In genomic region chr11:14249121-14249963, GRCh38 we compare ENCODE assay signal across 8 cellular contexts.
A peak's percentile ranks its signal among the peaks of the same experiment; 100 is the strongest.
DNase-seq lines count a peak whose midpoint lies in the region; ATAC-seq and TF ChIP-seq lines count a peak whose summit lies in the region.

No MANE protein-coding gene starts in this region.

- no peak overlapping the region for H3K27ac ChIP-seq in mesendoderm (ENCODE audit: low read depth, low read length)

- no peak overlapping the region for H3K18ac ChIP-seq in mesendoderm (ENCODE audit: low read length)

- WGBS in mesendoderm (ENCODE audit: extremely low coverage, insufficient coverage, low lambda C conversion rate), result no CpG with 5 or more reads among the region's 10 CpGs

- no peak overlapping the region for H2BK120ac ChIP-seq in mesendoderm (ENCODE audit: low read depth, low read length)

- no peaks in the 10 kb centered on the region for H3K9me3 Mint-ChIP-seq in HFFc6

- no peak overlapping the region for H2BK15ac ChIP-seq in mesendoderm (replicated peaks; ENCODE audit: low read depth)

- no peaks in the 10 kb centered on the region for H3K36me3 ChIP-seq in mesendoderm (ENCODE audit: control insufficient read depth, insufficient read depth, low read length)

- no peak overlapping the region for H3K56ac ChIP-seq in mesendoderm (ENCODE audit: low read length)

- H2AK5ac ChIP-seq in mesendoderm (ENCODE audit: low read length), result no peak overlapping the region

- no peaks in the 10 kb centered on the region for H3K27me3 ChIP-seq in mesendoderm (ENCODE audit: insufficient read depth, low read length, poor library complexity)

- H3K27ac Mint-ChIP-seq in HFFc6, result no peak overlapping the region

- no peak for ATAC-seq in HG02763 (IDR thresholded peaks at IDR 0.05; ENCODE audit: unreplicated experiment)

- H3K79me2 ChIP-seq in mesendoderm (ENCODE audit: control insufficient read depth, insufficient read depth, low read length), result no peaks in the 10 kb centered on the region

- peak; percentile 59 for DNase-seq in COR-L47 (lab: John Stamatoyannopoulos, UW)
- peak; percentile 46 for DNase-seq in HFFc6
- peak; percentile 47 for DNase-seq in NCI-H748 treated with DMSO at 0.1 percent for 48 hours (lab: John Stamatoyannopoulos, UW)
- DNase-seq in activated CD8-positive, alpha-beta memory T cell treated with anti-CD3 and anti-CD28 coated beads for 1 hour (ENCODE audit: extremely low read depth in 1 of 2, low read depth in 1 of 2), result peak; percentile 31 to 61
- DNase-seq in effector CD8-positive, alpha-beta T cell (lab: John Stamatoyannopoulos, UW), result peak; percentile 61
- DNase-seq in mesendoderm, result peak; percentile 79
- DNase-seq in stimulated activated CD8-positive, alpha-beta memory T cell treated with anti-CD3 and anti-CD28 coated beads, Interleukin-2, amount 100 ng/mL, for 1 hour (ENCODE audit: low read depth in 2 of 2), result peak; percentile 29 to 51

- no peak overlapping the region for H2BK5ac ChIP-seq in mesendoderm (ENCODE audit: low read length)

- no peaks in the 10 kb centered on the region for H3K4me1 Mint-ChIP-seq in HFFc6 (ENCODE audit: low read depth)

- H3K79me1 ChIP-seq in mesendoderm (ENCODE audit: low read length), result no peaks in the 10 kb centered on the region

- no peak overlapping the region for H3K4me3 ChIP-seq in mesendoderm (ENCODE audit: low read length)

- no peak overlapping the region for H4K5ac ChIP-seq in mesendoderm (ENCODE audit: low read length)

- no peak overlapping the region for H3K4me2 ChIP-seq in mesendoderm (ENCODE audit: low read length)

- H3K4me3 Mint-ChIP-seq in HFFc6, result no peak overlapping the region

- H3K23ac ChIP-seq in mesendoderm (ENCODE audit: low read length), result no peak overlapping the region

- H3K9ac ChIP-seq in mesendoderm (ENCODE audit: low read length), result no peak overlapping the region

- H3K4me1 ChIP-seq in mesendoderm (ENCODE audit: control insufficient read depth, low read depth, low read length), result peaks cover 2% of the 10 kb centered on the region

- H3K4ac ChIP-seq in mesendoderm (ENCODE audit: low read depth, low read length), result no peak overlapping the region

- H3K27me3 Mint-ChIP-seq in HFFc6 (ENCODE audit: insufficient read depth), result peaks cover 43% of the 10 kb centered on the region

- H4K8ac ChIP-seq in mesendoderm (ENCODE audit: low read depth, low read length), result no peak overlapping the region

- TF ChIP-seq CTCF in HFFc6 (IDR thresholded peaks at IDR 0.05), result peak; percentile 97

- H3K36me3 Mint-ChIP-seq in HFFc6 (ENCODE audit: low read depth), result no peaks in the 10 kb centered on the region
